In genomic region chr19:55258828-55259539, GRCh38 we compare ENCODE assay signal across 8 cellular contexts. TPM values are rescaled to one million over a fixed set of nuclear protein-coding genes. Genes with fewer than 3 reads are reported as not detected.
DNase-seq lines count a peak whose midpoint lies in the region; ATAC-seq and TF ChIP-seq lines count a peak whose summit lies in the region.

Gene PPP6R1 (minus strand): TSS chr19:55259017. CDS start chr19:55247103, 11,914 bp downstream.

- no peaks in the 10 kb centered on the region for H3K9me3 ChIP-seq in spleen

- DNase-seq in AG08396 (ENCODE audit: low spot score), result peak; percentile 100
- peak; percentile 81 for DNase-seq in NCI-H345 treated with DMSO at 0.1 percent for 48 hours (lab: John Stamatoyannopoulos, UW; ENCODE audit: unreplicated experiment)
- DNase-seq in activated CD4-positive, CD25-positive, alpha-beta regulatory T cell (lab: John Stamatoyannopoulos, UW), result peak; percentile 90 to 94 (median 92)
- peak; percentile 96 for DNase-seq in central memory CD4-positive, alpha-beta T cell
- peak; percentile 99 for DNase-seq in inferior parietal cortex (ENCODE audit: extremely low spot score)
- peak; percentile 99 for DNase-seq in spleen

- peaks cover 36 to 56% (median 51%) of the 10 kb centered on the region in 6 donors for H3K4me1 ChIP-seq in spleen

- 0 to 1% (median 0%) methylated on average over 33 to 76 of the region's 76 CpGs for WGBS in spleen, 5 donors

- peak in 5 of 11 experiments; percentile 8 to 43 (median 19) for TF ChIP-seq CTCF in spleen (IDR thresholded peaks at IDR 0.05 in 8 of 11, conservative IDR thresholded peaks at IDR 0.05 in 3 of 11)

- peak; percentile 70 for ATAC-seq in GM19023 (IDR thresholded peaks at IDR 0.05; ENCODE audit: unreplicated experiment)
- peak; percentile 69 for ATAC-seq in HG03280 (IDR thresholded peaks at IDR 0.05; ENCODE audit: unreplicated experiment)

- TF ChIP-seq POLR2A in spleen (IDR thresholded peaks at IDR 0.05), result peak; percentile 63 to 85 (median 68)

- H3K27me3 ChIP-seq in spleen (replicated peaks in 1 of 7), result no peaks in the 10 kb centered on the region

- H3K4me3 ChIP-seq in spleen, result peak within 1 kb of the TSS; percentile 79 to 96 (median 90)

- intact Hi-C loops in spleen (cut with DNase I; ENCODE audit: low total_unique reads), result loop anchor here (10.0 kb wide), 1 partner anchor 74 kb away; the partner anchor contains the start of gene SYT5

- H3K36me3 ChIP-seq in spleen, result peaks cover 0 to 11% (median 0%) of the 10 kb centered on the region in 6 donors

- H3K27ac ChIP-seq in spleen, result peak within 1 kb of the TSS; percentile 78 to 98 (median 96)

RNA-seq across cellular contexts. Expression of gene PPP6R1, which starts in this region (rescaled TPM):
- total RNA-seq in spleen, result 100 to 1,000 TPM; 113 to 150 (median 133) TPM
- 10 to 100 TPM; 49.2 to 90.5 (median 65.1) TPM for polyA plus RNA-seq in spleen

Comparison
In these comparisons a context has a peak if more than half of its experiments do, and no peak if none do; other contexts are left out.
1. Peak in every context shown above with its lines: DNase-seq, ATAC-seq, H3K4me3 ChIP-seq and H3K27ac ChIP-seq.